ENCODE assay signal across 8 cellular contexts in genomic region chr6:32190054-32190945, GRCh38. TPM values are rescaled to one million over a fixed set of nuclear protein-coding genes. Genes with fewer than 3 reads are reported as not detected.
A peak's percentile ranks its signal among the peaks of the same experiment; 100 is the strongest.
DNase-seq lines count a peak whose midpoint lies in the region; TF ChIP-seq lines count a peak whose summit lies in the region.

Gene PBX2 (minus strand): TSS chr6:32190202. CDS start chr6:32189915, 287 bp downstream.

- DNase-seq in AG09309 (ENCODE audit: low read depth) (peak; percentile 67), HPDE6-E6E7 (ENCODE audit: extremely low spot score) (peak; percentile 58), NOMO-1 (lab: John Stamatoyannopoulos, UW; ENCODE audit: unreplicated experiment in 2 of 2) (peak; percentile 87 to 91), lung microvascular endothelial cell (ENCODE audit: low read depth in 2 of 2) (peak; percentile 94 to 95)
- peak; percentile 87 for DNase-seq in activated CD8-positive, alpha-beta memory T cell treated with anti-CD3 and anti-CD28 coated beads for 24 hours
- DNase-seq in effector CD8-positive, alpha-beta T cell (lab: John Stamatoyannopoulos, UW): peak; percentile 59
- DNase-seq in stimulated activated CD4-positive, alpha-beta T cell treated with anti-CD3 and anti-CD28 coated beads, TNF-alpha, amount 100 ng/mL, for 4 hours (ENCODE audit: low read depth in 3 of 3): peak; percentile 73 to 82 (median 75)

- H3K4me3 ChIP-seq in AG09309 (ENCODE audit: control insufficient read depth, low read depth, low read length): peak within 1 kb of the TSS; percentile 70

- peak; percentile 73 for TF ChIP-seq POLR2A in GM19193 (IDR thresholded peaks at IDR 0.05; ENCODE audit: extremely low read depth, insufficient read depth, insufficient read length)

- TF ChIP-seq CTCF in AG09309 (IDR thresholded peaks at IDR 0.05; ENCODE audit: control insufficient read depth, insufficient read depth, low read depth, low read length, missing control alignments): no peak

RNA-seq across cellular contexts. Expression of gene PBX2, which starts in this region (rescaled TPM):
- total RNA-seq in lung microvascular endothelial cell: 26.8 and 33.1 TPM in 2 replicates

Comparison
In these comparisons a context has a peak if more than half of its experiments do, and no peak if none do; other contexts are left out.
1. Peak in every context shown above with its lines: DNase-seq and H3K4me3 ChIP-seq.